ENCODE assay signal across 8 cellular contexts in genomic region chr2:49490710-49491109, GRCh38.
DNase-seq lines count a peak whose midpoint lies in the region; ATAC-seq and TF ChIP-seq lines count a peak whose summit lies in the region.

No MANE protein-coding gene starts in this region.

- H3K4me3 ChIP-seq in GM12865 (ENCODE audit: low read depth, low read length) (no peak overlapping the region), kidney epithelial cell (ENCODE audit: low read depth, low read length) (no peak overlapping the region)

- H3K27me3 ChIP-seq in kidney epithelial cell (ENCODE audit: control insufficient read depth, insufficient read depth, low read length), result no peaks in the 10 kb centered on the region

- peak; percentile 83 for ATAC-seq in HG03432 (IDR thresholded peaks at IDR 0.05; ENCODE audit: unreplicated experiment)

- no peaks in the 10 kb centered on the region for H3K36me3 ChIP-seq in kidney epithelial cell (ENCODE audit: control insufficient read depth, insufficient read depth, low read length)

- DNase-seq in AG08395 (ENCODE audit: low spot score) (peak; percentile 1), GM12865 (ENCODE audit: low read depth) (peak; percentile 62), SKM-1 treated with dmso at 0.1 percent for 144 hours (lab: John Stamatoyannopoulos, UW; ENCODE audit: unreplicated experiment) (peak; percentile 10), kidney epithelial cell (ENCODE audit: low read depth) (no peak), activated gamma-delta T cell (lab: John Stamatoyannopoulos, UW) (no peak), occipital lobe (lab: John Stamatoyannopoulos, UW) (no peak), DMS79 treated with DMSO at 0.1 percent for 48 hours (lab: John Stamatoyannopoulos, UW) (no peak)

- peak; percentile 79 for TF ChIP-seq CTCF in GM12865 (IDR thresholded peaks at IDR 0.05; ENCODE audit: insufficient read depth, low read depth, low read length, missing control alignments)
- TF ChIP-seq CTCF in kidney epithelial cell (IDR thresholded peaks at IDR 0.05; ENCODE audit: insufficient read depth, low read length, poor library complexity, severe bottlenecking), result peak; percentile 62

Comparison
In these comparisons a context has a peak if more than half of its experiments do, and no peak if none do; other contexts are left out.
1. DNase-seq: peak in AG08395 (single experiment), GM12865 (single experiment) and SKM-1 treated with dmso at 0.1 percent for 144 hours (single experiment); none in kidney epithelial cell (single experiment), activated gamma-delta T cell (single experiment), occipital lobe (single experiment) and DMS79 treated with DMSO at 0.1 percent for 48 hours (single experiment).